17 cellular contexts compared by ENCODE assay signal in the genomic region with DNA sequence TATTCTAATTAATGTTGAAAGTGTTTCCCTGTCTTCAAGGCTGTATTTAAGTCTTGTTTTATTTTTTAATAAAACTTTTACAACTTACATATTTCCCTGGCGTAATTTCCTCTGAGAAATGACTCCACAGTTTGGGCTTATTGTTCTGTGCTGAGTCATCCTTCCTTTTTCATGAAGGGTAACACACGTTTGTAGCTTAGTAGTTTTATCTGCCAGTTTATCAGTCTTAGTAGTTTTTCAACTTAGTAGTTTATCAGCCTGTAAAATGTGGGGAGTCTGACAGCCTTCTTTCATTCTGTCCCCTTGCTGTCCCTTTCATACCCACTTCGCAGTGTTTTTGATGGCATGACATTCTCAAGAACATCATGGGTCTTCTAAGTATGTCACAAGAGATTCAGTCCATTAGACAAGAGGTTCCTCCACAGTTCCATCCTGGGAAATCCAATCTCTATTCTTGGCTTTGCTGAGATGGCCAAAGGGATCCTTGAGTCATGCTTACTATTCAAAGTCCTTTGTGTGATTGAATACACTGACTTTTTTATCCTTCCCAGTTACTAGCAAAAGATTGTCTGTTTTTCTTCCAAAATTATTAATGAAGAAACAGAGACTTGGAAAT. TPM values are rescaled to one million over a fixed set of nuclear protein-coding genes. Genes with fewer than 3 reads are reported as not detected.
DNase-seq lines count a peak whose midpoint lies in the region; ATAC-seq and TF ChIP-seq lines count a peak whose summit lies in the region.
"Had no signal": no experiment of that assay in that cellular context is flagged by ENCODE, and none has a peak within 500 bp of the region (broad histone marks: within the 10 kb centered on the region; RNA-seq: fewer than 3 reads in every experiment).

No MANE protein-coding gene starts in this region.

- H3K4me3 ChIP-seq in choroid plexus epithelial cell (ENCODE audit: low read depth, low read length) (no peak overlapping the region), neutrophil (ENCODE audit: low read depth in 1 of 2, low read length in 1 of 2) (peak overlapping the region in 1 of 2 experiments; percentile 20), aorta (ENCODE audit: low read length in 2 of 2) (no peak overlapping the region)

- H3K36me3 ChIP-seq in neutrophil (no peaks in the 10 kb centered on the region), aorta (ENCODE audit: control insufficient read depth in 1 of 2, insufficient read depth in 2 of 2, low read length in 1 of 2) (no peaks in the 10 kb centered on the region)

- intact Hi-C loops in aorta (cut with DNase I): no loop called here

- peak overlapping the region; percentile 65 for H3K27ac ChIP-seq in neutrophil
- no peak overlapping the region for H3K27ac ChIP-seq in aorta (ENCODE audit: low read depth in 1 of 2, low read length in 2 of 2)

- peak; percentile 42 to 78 for DNase-seq in NOMO-1 (lab: John Stamatoyannopoulos, UW; ENCODE audit: unreplicated experiment in 2 of 2)
- no peak for DNase-seq in NOMO-1 treated with dmso at 0.1 percent for 144 hours (lab: John Stamatoyannopoulos, UW; ENCODE audit: unreplicated experiment)
- peak; percentile 69 for DNase-seq in NOMO-1 treated with DMSO at 0.1 percent for 48 hours (lab: John Stamatoyannopoulos, UW; ENCODE audit: unreplicated experiment)
- peak; percentile 1 for DNase-seq in choroid plexus epithelial cell (ENCODE audit: low read depth)
- DNase-seq in aorta: no peak
- DNase-seq: 8988T; activated T-cell treated with anti-CD3 and anti-CD28 coated beads, Interleukin-2, amount 50 U/mL, for 4 hours; anterior cingulate cortex; Caco-2; NCI-H1436 treated with DMSO at 0.1 percent for 48 hours; NCI-H526 treated with DMSO at 0.1 percent for 48 hours; posterior cingulate gyrus; stimulated activated CD4-positive, alpha-beta T cell treated with anti-CD3 and anti-CD28 coated beads, Interleukin-1b, Interleukin-23, amount 100 ng/mL, for 48 hours had no signal

- ATAC-seq in GM18870 (IDR thresholded peaks at IDR 0.05; ENCODE audit: unreplicated experiment) (no peak), HG02870 (IDR thresholded peaks at IDR 0.05; ENCODE audit: unreplicated experiment) (no peak), aorta (ENCODE audit: low FRiP score) (no peak)
- ATAC-seq: activated T-cell treated with anti-CD3 and anti-CD28 coated beads, Interleukin-2, amount 50 U/mL, for 4 hours had no signal

- H3K27me3 ChIP-seq in neutrophil (no peaks in the 10 kb centered on the region), aorta (ENCODE audit: control insufficient read depth in 1 of 2, insufficient read depth in 2 of 2, low read length in 1 of 2) (peaks cover 0 to 2% of the 10 kb centered on the region in 2 donors)

- TF ChIP-seq CTCF in choroid plexus epithelial cell (conservative IDR thresholded peaks at IDR 0.05; ENCODE audit: low read depth, low read length): no peak
- TF ChIP-seq CTCF in neutrophil (IDR thresholded peaks at IDR 0.05): no peak

- no peaks in the 10 kb centered on the region for H3K9me3 ChIP-seq in neutrophil
- peaks cover 3% of the 10 kb centered on the region for H3K9me3 ChIP-seq in aorta (ENCODE audit: control insufficient read depth, low read length)
- H3K9me3 ChIP-seq: Caco-2 had no signal

- H3K4me1 ChIP-seq in neutrophil (ENCODE audit: control insufficient read depth in 1 of 2, insufficient read depth in 1 of 2, low read depth in 1 of 2, low read length in 1 of 2) (peaks cover 33 to 45% of the 10 kb centered on the region in 2 experiments), aorta (ENCODE audit: control insufficient read depth in 1 of 2, insufficient read depth in 2 of 2, low read length in 2 of 2) (no peaks in the 10 kb centered on the region)
- H3K4me1 ChIP-seq: Caco-2 had no signal

- 49 to 57% methylated on average over 3 of the region's 3 CpGs for WGBS in aorta, 2 donors

RNA-seq across cellular contexts. Expression of a gene that starts 60.0 kb away (rescaled TPM):
- total RNA-seq in aorta: under 1 TPM in 1 of 2 donors, not detected in 1; 0.54 TPM
- polyA plus RNA-seq in aorta: 1 to 10 TPM in 1 of 2 donors, under 1 TPM in 1; 0.10 to 1.6 TPM
- total RNA-seq: Caco-2, SK-MEL-5 had no signal

Comparison
In these comparisons a context has a peak if more than half of its experiments do, and no peak if none do; other contexts are left out.
1. DNase-seq: peak in NOMO-1 (2 of 2), NOMO-1 treated with DMSO at 0.1 percent for 48 hours (single experiment) and choroid plexus epithelial cell (single experiment); none in NOMO-1 treated with dmso at 0.1 percent for 144 hours (single experiment) and aorta (0 of 2).